Comparison of ENCODE assay signal across 11 cellular contexts in the genomic region with DNA sequence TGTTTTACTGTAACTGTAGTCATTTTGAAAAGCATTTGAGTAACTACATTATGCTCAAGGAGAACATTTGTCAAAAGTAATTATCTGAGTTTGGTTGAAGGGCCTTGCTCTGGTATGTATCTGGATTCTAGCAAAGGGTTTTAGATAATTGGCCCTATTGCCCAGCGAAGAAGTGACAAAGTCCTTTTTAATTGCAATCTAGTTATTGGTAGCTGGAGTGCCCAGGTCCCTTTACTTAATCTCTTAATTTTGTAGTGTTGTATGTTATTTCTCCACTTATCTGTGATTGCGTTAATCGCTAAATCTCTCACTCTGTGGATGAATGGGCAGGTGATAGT. TPM values are rescaled to one million over a fixed set of nuclear protein-coding genes. Genes with fewer than 3 reads are reported as not detected.
DNase-seq lines count a peak whose midpoint lies in the region; ATAC-seq and TF ChIP-seq lines count a peak whose summit lies in the region.
"Had no signal": no experiment of that assay in that cellular context is flagged by ENCODE, and none has a peak within 500 bp of the region (broad histone marks: within the 10 kb centered on the region; RNA-seq: fewer than 3 reads in every experiment).

No MANE protein-coding gene starts in this region.

- TF ChIP-seq POLR2A in esophagus muscularis mucosa (IDR thresholded peaks at IDR 0.05; ENCODE audit: low read depth): no peak

- no peak overlapping the region for H2BK120ac ChIP-seq in neuronal stem cell (ENCODE audit: low read depth, low read length)

- intact Hi-C loops in left ventricle myocardium inferior (cut with micrococcal nuclease) (no loop called here), left ventricle myocardium superior (cut with micrococcal nuclease) (no loop called here), esophagus muscularis mucosa (cut with DNase I) (no loop called here)

- H4K91ac ChIP-seq in neuronal stem cell (ENCODE audit: low read depth, low read length, poor library complexity): no peak overlapping the region

- H3K79me1 ChIP-seq in neuronal stem cell (ENCODE audit: low read depth, low read length): peaks cover 4% of the 10 kb centered on the region

- H3K23ac ChIP-seq in neuronal stem cell (ENCODE audit: low read depth, low read length, poor library complexity): no peak overlapping the region

- no peaks in the 10 kb centered on the region for H3K36me3 ChIP-seq in left ventricle myocardium inferior
- no peaks in the 10 kb centered on the region for H3K36me3 ChIP-seq in esophagus muscularis mucosa
- no peaks in the 10 kb centered on the region for H3K36me3 ChIP-seq in neuronal stem cell (replicated peaks in 1 of 2; ENCODE audit: control insufficient read depth in 2 of 2, insufficient read depth in 2 of 2, low read length in 2 of 2)
- H3K36me3 ChIP-seq: SJSA1 had no signal

- TF ChIP-seq CTCF in left ventricle myocardium inferior (IDR thresholded peaks at IDR 0.05; ENCODE audit: borderline replicate concordance) (no peak), esophagus muscularis mucosa (IDR thresholded peaks at IDR 0.05) (no peak)

- H3K18ac ChIP-seq in neuronal stem cell (ENCODE audit: low read length): no peak overlapping the region

- H3K4me2 ChIP-seq in neuronal stem cell (ENCODE audit: insufficient read depth, low read length, poor library complexity, severe bottlenecking): peak overlapping the region; percentile 33

- no peak overlapping the region for H3K4ac ChIP-seq in neuronal stem cell (ENCODE audit: low read length)

- peak overlapping the region; percentile 88 for H2AFZ ChIP-seq in neuronal stem cell (ENCODE audit: low read length)

- H2BK15ac ChIP-seq in neuronal stem cell (ENCODE audit: low read length): no peak overlapping the region

- 93% methylated on average over 3 of the region's 3 CpGs for WGBS in esophagus muscularis mucosa
- no CpG with 5 or more reads among the region's 3 CpGs for whole genome bisulfite sequencing in neuronal stem cell (ENCODE audit: extremely low coverage in 2 of 2, insufficient read length in 2 of 2, insufficient replicate concordance in 1 of 2), 2 donors

- H3K4me1 ChIP-seq in left ventricle myocardium inferior (peaks cover 59% of the 10 kb centered on the region), esophagus muscularis mucosa (peaks cover 4 to 24% (median 21%) of the 10 kb centered on the region in 4 donors), neuronal stem cell (ENCODE audit: control insufficient read depth in 2 of 2, insufficient read depth in 1 of 2, low read depth in 1 of 2, low read length in 2 of 2) (peaks cover 9 to 33% of the 10 kb centered on the region in 2 donors)

- H2BK12ac ChIP-seq in neuronal stem cell (ENCODE audit: low read length): no peak overlapping the region

- H3K4me3 ChIP-seq in left ventricle myocardium inferior (peak overlapping the region; percentile 78), esophagus muscularis mucosa (peak overlapping the region; percentile 66 to 84 (median 69)), neuronal stem cell (ENCODE audit: low read length in 2 of 2) (peak overlapping the region in 1 of 2 donors; percentile 84)
- H3K4me3 ChIP-seq: SJSA1 had no signal

- H3K27me3 ChIP-seq in left ventricle myocardium inferior (ENCODE audit: low read depth): peaks cover 7% of the 10 kb centered on the region
- peaks cover 0 to 23% (median 3%) of the 10 kb centered on the region in 4 donors for H3K27me3 ChIP-seq in esophagus muscularis mucosa
- no peaks in the 10 kb centered on the region for H3K27me3 ChIP-seq in neuronal stem cell (ENCODE audit: control insufficient read depth in 3 of 3, insufficient read depth in 3 of 3, low read depth in 1 of 3, low read length in 3 of 3)

- H4K8ac ChIP-seq in neuronal stem cell (ENCODE audit: low read depth, low read length): no peak overlapping the region

- no peak overlapping the region for H2BK5ac ChIP-seq in neuronal stem cell (ENCODE audit: low read length)

- H2AK5ac ChIP-seq in neuronal stem cell (ENCODE audit: low read depth, low read length): no peak overlapping the region

- H3K9me3 ChIP-seq in left ventricle myocardium inferior (replicated peaks) (no peaks in the 10 kb centered on the region), esophagus muscularis mucosa (no peaks in the 10 kb centered on the region), neuronal stem cell (replicated peaks in 1 of 2; ENCODE audit: control insufficient read depth in 2 of 2, insufficient read depth in 1 of 2, low read depth in 1 of 2, low read length in 2 of 2) (no peaks in the 10 kb centered on the region)

- DNase-seq in left ventricle myocardium inferior (no peak), left ventricle myocardium superior (no peak), esophagus muscularis mucosa (ENCODE audit: extremely low spot score) (no peak), neuronal stem cell (ENCODE audit: low spot score) (no peak), NCI-H446 treated with DMSO at 0.1 percent for 48 hours (lab: John Stamatoyannopoulos, UW) (no peak), NAMALWA (ENCODE audit: low spot score) (no peak)
- DNase-seq in stimulated activated CD4-positive, alpha-beta T cell treated with anti-CD3 and anti-CD28 coated beads, Interleukin-4, amount 100 ng/mL, for 1 hour: no peak
- DNase-seq: activated CD4-positive, alpha-beta T cell treated with anti-CD3 and anti-CD28 coated beads, Interleukin-2, amount 50 U/mL, for 48 hours had no signal

- no peak overlapping the region for H3K14ac ChIP-seq in neuronal stem cell (ENCODE audit: low read length)

- no peak for ATAC-seq in left ventricle myocardium superior
- ATAC-seq in GM18868 (IDR thresholded peaks at IDR 0.05; ENCODE audit: unreplicated experiment): no peak

- H3K27ac ChIP-seq in left ventricle myocardium inferior (replicated peaks) (peak overlapping the region; percentile 90), esophagus muscularis mucosa (replicated peaks in 1 of 4) (peak overlapping the region; percentile 68 to 84 (median 80)), neuronal stem cell (replicated peaks; ENCODE audit: low read length) (no peak overlapping the region)
- H3K27ac ChIP-seq: SJSA1 had no signal

- no peak overlapping the region for H3K9ac ChIP-seq in neuronal stem cell (ENCODE audit: low read depth, low read length, poor library complexity)

- TF ChIP-seq EP300 in esophagus muscularis mucosa (IDR thresholded peaks at IDR 0.05): no peak

RNA-seq across cellular contexts. Expression of gene ASXL3, which starts 1.8 kb away (rescaled TPM):
- total RNA-seq in left ventricle myocardium inferior (6.7 TPM), left ventricle myocardium superior (4.3 TPM), esophagus muscularis mucosa (1 to 10 TPM in 3 of 4 donors, under 1 TPM in 1; 0.66 to 2.1 (median 1.1) TPM)
- 2.1 TPM for polyA plus RNA-seq in neuronal stem cell (2013, experiment 1 of 2)
- polyA plus RNA-seq in neuronal stem cell (2013, experiment 2 of 2): 2.2 TPM
- total RNA-seq: HT1080, SJSA1 had no signal
